In genomic region chr18:33264566-33264965, GRCh38 we compare ENCODE assay signal across 24 cellular contexts.
"Had no signal": no experiment of that assay in that cellular context is flagged by ENCODE, and none has a peak within 500 bp of the region (broad histone marks: within the 10 kb centered on the region; RNA-seq: fewer than 3 reads in every experiment).

No MANE protein-coding gene starts in this region.

- H3K27ac ChIP-seq: breast epithelium, coronary artery, epithelial cell of prostate, hepatocyte, thoracic aorta, vagina had no signal

- DNase-seq: activated CD4-positive, alpha-beta T cell treated with anti-CD3 and anti-CD28 coated beads for 4 hours; activated CD4-positive, alpha-beta T cell treated with anti-CD3 and anti-CD28 coated beads, Interleukin-2, amount 50 U/mL, for 48 hours; activated CD4-positive, CD25-positive, alpha-beta regulatory T cell; activated CD8-positive, alpha-beta memory T cell treated with anti-CD3 and anti-CD28 coated beads, Interleukin-2, amount 50 U/mL, for 48 hours; activated naive CD4-positive, alpha-beta T cell treated with Interleukin-2 at 50 U/mL for 16 hours; activated naive CD8-positive, alpha-beta T cell treated with anti-CD3 and anti-CD28 coated beads for 36 hours; activated T-cell treated with anti-CD3 and anti-CD28 coated beads, Interleukin-2, amount 50 U/mL, for 4 hours; foreskin melanocyte; glutamatergic neuron; immature natural killer cell; left cardiac atrium; mucosa of descending colon; nephron progenitor cell; posterior cingulate gyrus; retina; stimulated activated CD4-positive, alpha-beta T cell treated with anti-CD3 and anti-CD28 coated beads, Interleukin-4, amount 100 ng/mL, for 1 hour; stimulated activated naive CD4-positive, alpha-beta T cell; T1000 had no signal

- H3K27me3 ChIP-seq: breast epithelium, hepatocyte, vagina had no signal

- H3K4me3 ChIP-seq: breast epithelium, coronary artery, hepatocyte, mucosa of descending colon, thoracic aorta, vagina had no signal

- H3K36me3 ChIP-seq: breast epithelium, thoracic aorta, vagina had no signal

- ATAC-seq: activated T-cell treated with anti-CD3 and anti-CD28 coated beads, Interleukin-2, amount 50 U/mL, for 4 hours; left cardiac atrium; mucosa of descending colon had no signal

- H3K9me3 ChIP-seq: breast epithelium, mucosa of descending colon, thoracic aorta, vagina had no signal

- H3K4me1 ChIP-seq: breast epithelium, vagina had no signal
